Comparison of ENCODE assay signal across 38 cellular contexts in genomic region chr13:24353736-24354135, GRCh38. TPM values are rescaled to one million over a fixed set of nuclear protein-coding genes. Genes with fewer than 3 reads are reported as not detected.
"Had no signal": no experiment of that assay in that cellular context is flagged by ENCODE, and none has a peak within 500 bp of the region (broad histone marks: within the 10 kb centered on the region; RNA-seq: fewer than 3 reads in every experiment).

No MANE protein-coding gene starts in this region.

- H3K9me3 ChIP-seq: adrenal gland, body of pancreas, colonic mucosa, esophagus squamous epithelium had no signal

- H3K4me1 ChIP-seq: adrenal gland, colonic mucosa had no signal

- DNase-seq: activated CD4-positive, alpha-beta T cell treated with anti-CD3 and anti-CD28 coated beads for 4 hours; activated CD4-positive, alpha-beta T cell treated with anti-CD3 and anti-CD28 coated beads, Interleukin-2, amount 50 U/mL, for 1 hour; activated CD4-positive, alpha-beta T cell treated with anti-CD3 and anti-CD28 coated beads, Interleukin-2, amount 50 U/mL, for 48 hours; activated CD4-positive, CD25-positive, alpha-beta regulatory T cell; activated CD4-positive, CD25-positive, alpha-beta regulatory T cell treated with anti-CD3 and anti-CD28 coated beads, Interleukin-2, amount 50 U/mL, for 72 hours; activated CD8-positive, alpha-beta memory T cell treated with anti-CD3 and anti-CD28 coated beads, Interleukin-2, amount 10 ng/mL, durations not matched to agents 7 days and 5 days; activated CD8-positive, alpha-beta memory T cell treated with anti-CD3 and anti-CD28 coated beads, Interleukin-2, amount 50 U/mL, for 4 hours; activated CD8-positive, alpha-beta T cell treated with anti-CD3 and anti-CD28 coated beads, Interleukin-2, amount 10 ng/mL, durations not matched to agents 7 days and 5 days; activated effector memory CD4-positive, alpha-beta T cell treated with anti-CD3 and anti-CD28 coated beads, Interleukin-2, amount 50 U/mL, for 16 hours; activated naive CD4-positive, alpha-beta T cell treated with anti-CD3 and anti-CD28 coated beads for 36 hours; activated naive CD8-positive, alpha-beta T cell treated with anti-CD3 and anti-CD28 coated beads for 36 hours; activated naive CD8-positive, alpha-beta T cell treated with anti-CD3 and anti-CD28 coated beads, Interleukin-2, amount 50 U/mL, for 24 hours; activated T-cell treated with anti-CD3 and anti-CD28 coated beads, Interleukin-2, amount 50 U/mL, for 1 hour; activated T-cell treated with anti-CD3 and anti-CD28 coated beads, Interleukin-2, amount 50 U/mL, for 48 hours; adrenal gland; amygdala; aorta; body of pancreas; central memory CD4-positive, alpha-beta T cell; cerebellar nuclear complex; colonic mucosa; effector CD8-positive, alpha-beta T cell; erythroblast; esophagus squamous epithelium; head of caudate nucleus; T-helper 1 cell; T-helper 17 cell; T1000 had no signal

- H3K36me3 ChIP-seq: adrenal gland, cardiac muscle cell, colonic mucosa, esophagus squamous epithelium had no signal

- H3K4me3 ChIP-seq: adrenal gland, body of pancreas, cardiac muscle cell, colonic mucosa, esophagus squamous epithelium had no signal

- FAIRE-seq: endometrium, endothelial cell of umbilical vein, frontal cortex had no signal

- H3K27me3 ChIP-seq: adrenal gland, body of pancreas, cardiac muscle cell, colonic mucosa, esophagus squamous epithelium had no signal

- H3K27ac ChIP-seq: adrenal gland, body of pancreas, cardiac muscle cell, colonic mucosa, esophagus squamous epithelium had no signal

RNA-seq across cellular contexts. Expression of gene C1QTNF9, which starts 44.4 kb away (rescaled TPM):
- total RNA-seq: activated CD8-positive, alpha-beta memory T cell treated with anti-CD3 and anti-CD28 coated beads for 36 hours; activated CD8-positive, alpha-beta memory T cell treated with anti-CD3 and anti-CD28 coated beads, Interleukin-2, amount 10 ng/mL, durations not matched to agents 7 days and 5 days; activated CD8-positive, alpha-beta T cell treated with anti-CD3 and anti-CD28 coated beads, Interleukin-2, amount 10 ng/mL, durations not matched to agents 7 days and 5 days; activated naive CD4-positive, alpha-beta T cell treated with anti-CD3 and anti-CD28 coated beads for 36 hours; activated naive CD8-positive, alpha-beta T cell treated with anti-CD3 and anti-CD28 coated beads for 36 hours; activated T-helper 1 cell treated with anti-CD3 and anti-CD28 coated beads, Interleukin-12 subunit alpha, Interleukin-12 subunit beta, Interleukin-2, Interleukin-4 antibody, amounts not matched to agents 30 ng/mL and 10 ng/mL and 1 ng/mL, durations not matched to agents 14 hours and 24 hours and 36 hours; activated T-helper 2 cell treated with anti-CD3 and anti-CD28 coated beads, Interferon-gamma antibody, Interleukin-2, Interleukin-4, amounts not matched to agents 10 μg/mL and 5 μg/mL and 100 μg/mL, durations not matched to agents 14 hours and 24 hours and 36 hours; dermis microvascular lymphatic vessel endothelial cell; endothelial cell of umbilical vein; esophagus squamous epithelium; fibroblast of lung; fibroblast of villous mesenchyme; T-helper 17 cell had no signal
- polyA plus RNA-seq: cardiac muscle cell, endothelial cell of umbilical vein had no signal
